In the genomic region with DNA sequence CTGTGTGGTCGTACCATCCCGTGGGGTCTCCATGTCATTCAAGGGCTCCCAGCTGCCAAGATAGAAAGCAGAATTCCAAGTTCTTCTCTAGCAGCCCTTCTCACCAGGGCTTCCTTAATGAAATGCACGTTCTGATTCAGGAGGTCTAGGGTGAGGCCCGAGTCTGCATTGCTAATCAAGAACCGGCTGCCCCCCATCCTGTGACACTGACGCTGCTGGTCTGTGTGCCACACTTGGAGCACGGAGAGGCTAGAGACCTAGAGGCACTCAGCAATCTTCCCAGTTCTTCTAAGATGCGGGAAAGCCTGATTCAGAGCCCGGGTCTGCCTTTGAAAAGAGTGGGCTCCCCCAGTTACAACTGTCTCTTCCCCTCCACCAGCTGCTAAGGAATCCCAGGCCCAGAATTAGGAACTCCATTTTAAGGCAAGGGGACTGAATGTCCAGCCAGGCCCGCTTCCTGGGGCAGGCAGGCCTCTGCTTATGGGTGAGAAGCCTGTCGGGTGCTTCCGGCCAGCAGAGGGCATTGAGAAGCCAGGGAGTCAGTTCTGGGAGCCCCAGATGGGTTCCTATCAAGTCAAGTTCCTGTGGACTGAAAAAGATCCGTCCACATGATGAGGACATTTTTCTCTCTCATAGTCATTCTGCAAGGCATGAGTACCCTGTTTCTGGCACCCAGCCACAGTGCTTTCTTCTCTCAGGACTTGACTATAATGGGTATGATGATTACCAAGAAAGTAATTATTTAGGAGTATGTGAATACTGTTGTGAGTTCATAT, we compare ENCODE assay signal across 1 cellular context.
TF ChIP-seq lines count a peak whose summit lies in the region.

No MANE protein-coding gene starts in this region.

TF ChIP-seq in GM12878, 131 proteins besides CTCF, POLR2A, EP300 and RAD21 (continued from another document):
- TF ChIP-seq CBFB (IDR thresholded peaks at IDR 0.05; ENCODE audit: low read depth) (no peak), POLR2AphosphoS5 (IDR thresholded peaks at IDR 0.05; ENCODE audit: low read length) (no peak), TCF12 (IDR thresholded peaks at IDR 0.05; ENCODE audit: low read depth, low read length) (no peak), SP1 (IDR thresholded peaks at IDR 0.05; ENCODE audit: low read depth, low read length) (no peak), SMC3 (IDR thresholded peaks at IDR 0.05; ENCODE audit: borderline replicate concordance, low read length) (no peak), NFXL1 (IDR thresholded peaks at IDR 0.05; ENCODE audit: borderline replicate concordance) (no peak), ETV6 (conservative IDR thresholded peaks at IDR 0.05 in 1 of 2, IDR thresholded peaks at IDR 0.05 in 1 of 2; ENCODE audit: borderline replicate concordance in 1 of 2, low read depth in 1 of 2) (no peak), MTA3 (IDR thresholded peaks at IDR 0.05; ENCODE audit: borderline replicate concordance, low read length) (no peak)
- TF ChIP-seq, protein P1, sequence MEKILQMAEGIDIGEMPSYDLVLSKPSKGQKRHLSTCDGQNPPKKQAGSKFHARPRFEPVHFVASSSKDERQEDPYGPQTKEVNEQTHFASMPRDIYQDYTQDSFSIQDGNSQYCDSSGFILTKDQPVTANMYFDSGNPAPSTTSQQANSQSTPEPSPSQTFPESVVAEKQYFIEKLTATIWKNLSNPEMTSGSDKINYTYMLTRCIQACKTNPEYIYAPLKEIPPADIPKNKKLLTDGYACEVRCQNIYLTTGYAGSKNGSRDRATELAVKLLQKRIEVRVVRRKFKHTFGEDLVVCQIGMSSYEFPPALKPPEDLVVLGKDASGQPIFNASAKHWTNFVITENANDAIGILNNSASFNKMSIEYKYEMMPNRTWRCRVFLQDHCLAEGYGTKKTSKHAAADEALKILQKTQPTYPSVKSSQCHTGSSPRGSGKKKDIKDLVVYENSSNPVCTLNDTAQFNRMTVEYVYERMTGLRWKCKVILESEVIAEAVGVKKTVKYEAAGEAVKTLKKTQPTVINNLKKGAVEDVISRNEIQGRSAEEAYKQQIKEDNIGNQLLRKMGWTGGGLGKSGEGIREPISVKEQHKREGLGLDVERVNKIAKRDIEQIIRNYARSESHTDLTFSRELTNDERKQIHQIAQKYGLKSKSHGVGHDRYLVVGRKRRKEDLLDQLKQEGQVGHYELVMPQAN (conservative IDR thresholded peaks at IDR 0.05), result no peak
- TF ChIP-seq, protein P2, sequence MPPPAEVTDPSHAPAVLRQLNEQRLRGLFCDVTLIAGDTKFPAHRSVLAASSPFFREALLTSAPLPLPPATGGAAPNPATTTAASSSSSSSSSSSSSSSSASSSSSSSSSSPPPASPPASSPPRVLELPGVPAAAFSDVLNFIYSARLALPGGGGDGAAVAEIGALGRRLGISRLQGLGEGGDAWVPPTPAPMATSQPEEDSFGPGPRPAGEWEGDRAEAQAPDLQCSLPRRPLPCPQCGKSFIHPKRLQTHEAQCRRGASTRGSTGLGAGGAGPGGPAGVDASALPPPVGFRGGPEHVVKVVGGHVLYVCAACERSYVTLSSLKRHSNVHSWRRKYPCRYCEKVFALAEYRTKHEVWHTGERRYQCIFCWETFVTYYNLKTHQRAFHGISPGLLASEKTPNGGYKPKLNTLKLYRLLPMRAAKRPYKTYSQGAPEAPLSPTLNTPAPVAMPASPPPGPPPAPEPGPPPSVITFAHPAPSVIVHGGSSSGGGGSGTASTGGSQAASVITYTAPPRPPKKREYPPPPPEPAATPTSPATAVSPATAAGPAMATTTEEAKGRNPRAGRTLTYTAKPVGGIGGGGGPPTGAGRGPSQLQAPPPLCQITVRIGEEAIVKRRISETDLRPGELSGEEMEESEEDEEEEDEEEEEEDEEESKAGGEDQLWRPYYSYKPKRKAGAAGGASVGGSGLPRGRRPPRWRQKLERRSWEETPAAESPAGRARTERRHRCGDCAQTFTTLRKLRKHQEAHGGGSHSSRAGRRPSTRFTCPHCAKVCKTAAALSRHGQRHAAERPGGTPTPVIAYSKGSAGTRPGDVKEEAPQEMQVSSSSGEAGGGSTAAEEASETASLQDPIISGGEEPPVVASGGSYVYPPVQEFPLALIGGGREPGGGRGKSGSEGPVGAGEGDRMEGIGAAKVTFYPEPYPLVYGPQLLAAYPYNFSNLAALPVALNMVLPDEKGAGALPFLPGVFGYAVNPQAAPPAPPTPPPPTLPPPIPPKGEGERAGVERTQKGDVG (CRISPR knock-in tag; IDR thresholded peaks at IDR 0.05), result no peak
- TF ChIP-seq, protein P3, sequence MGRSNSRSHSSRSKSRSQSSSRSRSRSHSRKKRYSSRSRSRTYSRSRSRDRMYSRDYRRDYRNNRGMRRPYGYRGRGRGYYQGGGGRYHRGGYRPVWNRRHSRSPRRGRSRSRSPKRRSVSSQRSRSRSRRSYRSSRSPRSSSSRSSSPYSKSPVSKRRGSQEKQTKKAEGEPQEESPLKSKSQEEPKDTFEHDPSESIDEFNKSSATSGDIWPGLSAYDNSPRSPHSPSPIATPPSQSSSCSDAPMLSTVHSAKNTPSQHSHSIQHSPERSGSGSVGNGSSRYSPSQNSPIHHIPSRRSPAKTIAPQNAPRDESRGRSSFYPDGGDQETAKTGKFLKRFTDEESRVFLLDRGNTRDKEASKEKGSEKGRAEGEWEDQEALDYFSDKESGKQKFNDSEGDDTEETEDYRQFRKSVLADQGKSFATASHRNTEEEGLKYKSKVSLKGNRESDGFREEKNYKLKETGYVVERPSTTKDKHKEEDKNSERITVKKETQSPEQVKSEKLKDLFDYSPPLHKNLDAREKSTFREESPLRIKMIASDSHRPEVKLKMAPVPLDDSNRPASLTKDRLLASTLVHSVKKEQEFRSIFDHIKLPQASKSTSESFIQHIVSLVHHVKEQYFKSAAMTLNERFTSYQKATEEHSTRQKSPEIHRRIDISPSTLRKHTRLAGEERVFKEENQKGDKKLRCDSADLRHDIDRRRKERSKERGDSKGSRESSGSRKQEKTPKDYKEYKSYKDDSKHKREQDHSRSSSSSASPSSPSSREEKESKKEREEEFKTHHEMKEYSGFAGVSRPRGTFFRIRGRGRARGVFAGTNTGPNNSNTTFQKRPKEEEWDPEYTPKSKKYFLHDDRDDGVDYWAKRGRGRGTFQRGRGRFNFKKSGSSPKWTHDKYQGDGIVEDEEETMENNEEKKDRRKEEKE (IDR thresholded peaks at IDR 0.05), result no peak
- TF ChIP-seq, protein P4, sequence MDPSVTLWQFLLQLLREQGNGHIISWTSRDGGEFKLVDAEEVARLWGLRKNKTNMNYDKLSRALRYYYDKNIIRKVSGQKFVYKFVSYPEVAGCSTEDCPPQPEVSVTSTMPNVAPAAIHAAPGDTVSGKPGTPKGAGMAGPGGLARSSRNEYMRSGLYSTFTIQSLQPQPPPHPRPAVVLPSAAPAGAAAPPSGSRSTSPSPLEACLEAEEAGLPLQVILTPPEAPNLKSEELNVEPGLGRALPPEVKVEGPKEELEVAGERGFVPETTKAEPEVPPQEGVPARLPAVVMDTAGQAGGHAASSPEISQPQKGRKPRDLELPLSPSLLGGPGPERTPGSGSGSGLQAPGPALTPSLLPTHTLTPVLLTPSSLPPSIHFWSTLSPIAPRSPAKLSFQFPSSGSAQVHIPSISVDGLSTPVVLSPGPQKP (IDR thresholded peaks at IDR 0.05; ENCODE audit: low read depth, low read length), result no peak
